33 cellular contexts compared by ENCODE assay signal in genomic region chr2:57368190-57368589, GRCh38.
"Had no signal": no experiment of that assay in that cellular context is flagged by ENCODE, and none has a peak within 500 bp of the region (broad histone marks: within the 10 kb centered on the region; RNA-seq: fewer than 3 reads in every experiment).

No MANE protein-coding gene starts in this region.

- H3K4me1 Mint-ChIP-seq: activated naive CD8-positive, alpha-beta T cell treated with anti-CD3 and anti-CD28 coated beads for 36 hours; activated T-helper 17 cell treated with anti-CD3 and anti-CD28 coated beads, Interleukin-2, amount 50 U/mL, for 72 hours; T-cell had no signal

- DNase-seq: activated CD4-positive, alpha-beta T cell treated with anti-CD3 and anti-CD28 coated beads for 1 hour; activated CD4-positive, alpha-beta T cell treated with anti-CD3 and anti-CD28 coated beads for 48 hours; activated CD4-positive, alpha-beta T cell treated with anti-CD3 and anti-CD28 coated beads, Interleukin-2, amount 50 U/mL, for 4 hours; activated CD4-positive, CD25-positive, alpha-beta regulatory T cell; activated CD8-positive, alpha-beta T cell treated with anti-CD3 and anti-CD28 coated beads for 36 hours; activated effector memory CD4-positive, alpha-beta T cell treated with anti-CD3 and anti-CD28 coated beads, Interleukin-2, amount 50 U/mL, for 16 hours; activated naive CD4-positive, alpha-beta T cell; activated naive CD4-positive, alpha-beta T cell treated with anti-CD3 and anti-CD28 coated beads, Interleukin-2, amount 50 U/mL, for 16 hours; activated naive CD8-positive, alpha-beta T cell treated with anti-CD3 and anti-CD28 coated beads for 36 hours; activated T-cell treated with anti-CD3 and anti-CD28 coated beads, Interleukin-2, amount 50 U/mL, for 1 hour; activated T-cell treated with anti-CD3 and anti-CD28 coated beads, Interleukin-2, amount 50 U/mL, for 72 hours; amniotic stem cell; aorta; brain microvascular endothelial cell; Kasumi-1; KG1; MM.1S; NCI-H1092 treated with DMSO at 0.1 percent for 48 hours; NCI-H1417 treated with DMSO at 0.1 percent for 48 hours; NCI-H187 treated with DMSO at 0.1 percent for 48 hours; NCI-H2081; NCI-H2171 treated with DMSO at 0.1 percent for 48 hours; NCI-H2227 treated with DMSO at 0.1 percent for 48 hours; NCI-H446 treated with DMSO at 0.1 percent for 48 hours; NCI-H524; NCI-H69; NCI-H82; SIG-M5; T-cell; T-helper 2 cell; T-helper 9 cell; WERI-Rb-1 had no signal

- H3K27me3 ChIP-seq: brain microvascular endothelial cell had no signal

- H3K27ac ChIP-seq: brain microvascular endothelial cell, WERI-Rb-1 had no signal

- H3K36me3 ChIP-seq: brain microvascular endothelial cell, WERI-Rb-1 had no signal

- H3K36me3 Mint-ChIP-seq: activated naive CD8-positive, alpha-beta T cell treated with anti-CD3 and anti-CD28 coated beads for 36 hours; T-cell had no signal

- H3K27ac Mint-ChIP-seq: activated CD8-positive, alpha-beta T cell treated with anti-CD3 and anti-CD28 coated beads for 36 hours; activated naive CD8-positive, alpha-beta T cell treated with anti-CD3 and anti-CD28 coated beads for 36 hours; activated T-cell treated with anti-CD3 and anti-CD28 coated beads, Interleukin-2, amount 50 U/mL, for 72 hours; activated T-helper 17 cell treated with anti-CD3 and anti-CD28 coated beads, Interleukin-2, amount 50 U/mL, for 72 hours; T-cell had no signal

- H3K27me3 Mint-ChIP-seq: activated CD8-positive, alpha-beta T cell treated with anti-CD3 and anti-CD28 coated beads for 36 hours; activated naive CD8-positive, alpha-beta T cell treated with anti-CD3 and anti-CD28 coated beads for 36 hours; activated T-helper 17 cell treated with anti-CD3 and anti-CD28 coated beads, Interleukin-2, amount 50 U/mL, for 72 hours; T-cell had no signal

- H3K4me3 Mint-ChIP-seq: activated CD8-positive, alpha-beta T cell treated with anti-CD3 and anti-CD28 coated beads for 36 hours; activated naive CD8-positive, alpha-beta T cell treated with anti-CD3 and anti-CD28 coated beads for 36 hours; activated T-cell treated with anti-CD3 and anti-CD28 coated beads, Interleukin-2, amount 50 U/mL, for 72 hours; activated T-helper 17 cell treated with anti-CD3 and anti-CD28 coated beads, Interleukin-2, amount 50 U/mL, for 72 hours; T-cell had no signal
